ENCODE assay signal across 11 cellular contexts in the genomic region with DNA sequence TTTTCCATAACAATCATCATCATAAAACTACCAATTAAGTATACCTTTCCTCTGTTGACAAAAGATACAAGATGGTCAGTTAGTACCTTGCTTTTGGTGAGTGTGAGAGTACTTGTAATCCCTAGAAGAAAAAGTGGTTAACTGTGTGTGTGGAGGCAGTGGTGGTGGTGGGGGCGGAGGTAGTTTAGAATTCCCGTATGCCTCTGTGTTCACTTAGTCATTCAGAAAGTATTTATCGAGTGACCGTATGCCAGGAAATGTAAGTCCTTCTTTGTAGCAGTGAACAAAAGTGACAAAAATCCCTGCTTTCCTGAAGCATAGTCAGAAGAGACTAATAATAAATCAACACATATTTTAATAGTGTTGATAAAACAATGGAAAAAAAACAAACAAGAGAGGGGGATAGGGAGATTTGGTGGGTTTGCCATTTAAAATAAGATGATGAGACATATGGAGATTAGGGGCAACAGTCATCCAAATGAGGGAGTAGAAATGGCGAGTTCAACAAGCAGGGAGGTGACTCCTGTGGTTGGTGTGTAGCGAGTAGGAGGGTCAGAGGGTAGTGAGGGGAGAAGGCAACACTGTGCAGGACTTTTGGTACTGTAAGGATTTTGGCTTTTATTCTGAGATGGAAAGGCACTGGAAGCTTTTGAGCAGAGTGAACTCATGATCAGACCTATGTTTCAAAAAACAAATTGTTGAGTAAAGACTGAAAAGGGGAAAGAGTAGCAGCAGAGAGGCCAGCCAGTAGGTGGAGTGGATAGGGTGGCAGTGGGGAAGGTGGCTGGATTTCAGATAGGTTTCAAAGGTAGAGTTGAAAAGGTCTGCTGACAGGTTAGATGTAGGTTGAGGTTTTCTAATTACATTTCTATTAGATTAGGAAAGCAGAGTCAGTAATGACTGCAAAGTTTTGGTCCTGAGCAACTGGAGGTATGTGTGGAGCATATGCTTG. TPM values are rescaled to one million over a fixed set of nuclear protein-coding genes. Genes with fewer than 3 reads are reported as not detected.
DNase-seq lines count a peak whose midpoint lies in the region; ATAC-seq and TF ChIP-seq lines count a peak whose summit lies in the region.
"Had no signal": no experiment of that assay in that cellular context is flagged by ENCODE, and none has a peak within 500 bp of the region (broad histone marks: within the 10 kb centered on the region; RNA-seq: fewer than 3 reads in every experiment).

No MANE protein-coding gene starts in this region.

- H3K9ac ChIP-seq in SK-N-SH: no peak overlapping the region

- peaks cover 43% of the 10 kb centered on the region for H3K4me1 ChIP-seq in ACC112 (ENCODE audit: control insufficient read depth, insufficient read depth, low read length, unreplicated experiment)
- no peaks in the 10 kb centered on the region for H3K4me1 ChIP-seq in SK-N-SH (ENCODE audit: control insufficient read depth in 1 of 2, insufficient read depth in 2 of 2, low read depth in 1 of 2, low read length in 1 of 2)
- no peaks in the 10 kb centered on the region for H3K4me1 ChIP-seq in foreskin keratinocyte

- H2AFZ ChIP-seq in ACC112 (ENCODE audit: low read length, unreplicated experiment): peak overlapping the region; percentile 26
- H2AFZ ChIP-seq in SK-N-SH (ENCODE audit: low read depth): no peak overlapping the region

- no peaks in the 10 kb centered on the region for H3K27me3 ChIP-seq in ACC112 (ENCODE audit: insufficient read depth, low read length)
- no peaks in the 10 kb centered on the region for H3K27me3 ChIP-seq in H7 (ENCODE audit: control insufficient read depth, insufficient read depth, low read length)
- no peaks in the 10 kb centered on the region for H3K27me3 ChIP-seq in SK-N-SH (ENCODE audit: insufficient read depth)
- H3K27me3 ChIP-seq in foreskin keratinocyte: no peaks in the 10 kb centered on the region

- CTCF ChIA-PET in SK-N-SH (lab: Yijun Ruan, JAX): no interaction called here

- H3K79me2 ChIP-seq in ACC112 (ENCODE audit: control insufficient read depth, insufficient read depth, low read length, unreplicated experiment) (no peaks in the 10 kb centered on the region), SK-N-SH (ENCODE audit: insufficient read depth) (no peaks in the 10 kb centered on the region)

- H4K20me1 ChIP-seq in SK-N-SH (ENCODE audit: insufficient read depth): no peaks in the 10 kb centered on the region

- peak overlapping the region; percentile 59 for H3K27ac ChIP-seq in ACC112 (ENCODE audit: low read depth, low read length)
- peak overlapping the region in 1 of 2 experiments; percentile 53; a peak in 1 of 4 replicates for H3K27ac ChIP-seq in SK-N-SH (ENCODE audit: low read depth in 2 of 2, low read length in 1 of 2)
- H3K27ac ChIP-seq in foreskin keratinocyte: no peak overlapping the region

- TF ChIP-seq EP300 in SK-N-SH (IDR thresholded peaks at IDR 0.05; ENCODE audit: borderline replicate concordance in 1 of 2, low read depth in 1 of 2, low read length in 1 of 2): no peak

- peak; percentile 16 for DNase-seq in H7
- DNase-seq in SK-N-SH: no peak
- DNase-seq in foreskin keratinocyte: peak; percentile 17 to 45
- no peak for DNase-seq in cortex of kidney (lab: John Stamatoyannopoulos, UW)
- DNase-seq in GM19240 (ENCODE audit: insufficient read length, low spot score): no peak
- no peak for DNase-seq in NCI-H2171 (lab: John Stamatoyannopoulos, UW)
- no peak for DNase-seq in activated CD4-positive, CD25-positive, alpha-beta regulatory T cell treated with anti-CD3 and anti-CD28 coated beads, Interleukin-2, amount 50 U/mL, for 72 hours
- DNase-seq: foreskin melanocyte, NCI-H1048 had no signal

- no peaks in the 10 kb centered on the region for H3K9me3 ChIP-seq in SK-N-SH

- POLR2A ChIA-PET in SK-N-SH (lab: Yijun Ruan, JAX): no interaction called here

- no peak for TF ChIP-seq CTCF in SK-N-SH (IDR thresholded peaks at IDR 0.05)
- peak; percentile 2 for TF ChIP-seq CTCF in foreskin keratinocyte (conservative IDR thresholded peaks at IDR 0.05)

- no peak for TF ChIP-seq RAD21 in SK-N-SH (IDR thresholded peaks at IDR 0.05; ENCODE audit: low read length)

- no peak overlapping the region for H3K4me2 ChIP-seq in SK-N-SH

- peak; percentile 72 for ATAC-seq in foreskin keratinocyte

- H3K36me3 ChIP-seq in ACC112 (ENCODE audit: insufficient read depth, low read length): peaks cover 7% of the 10 kb centered on the region; the same call in 1 of the 2 replicates
- H3K36me3 ChIP-seq in H7 (replicated peaks; ENCODE audit: control insufficient read depth, insufficient read depth, low read length): peaks cover 2% of the 10 kb centered on the region; the same call in 1 of the 2 replicates
- peaks cover 17 to 20% of the 10 kb centered on the region in 2 experiments for H3K36me3 ChIP-seq in SK-N-SH (replicated peaks in 1 of 2; ENCODE audit: control insufficient read depth in 1 of 2, insufficient read depth in 2 of 2, low read length in 1 of 2)

- 68% methylated on average over 6 of the region's 6 CpGs for WGBS in SK-N-SH (ENCODE audit: low lambda C conversion rate)

- H3K9me2 ChIP-seq in SK-N-SH: no peaks in the 10 kb centered on the region

- peaks cover 1% of the 10 kb centered on the region for H3F3A ChIP-seq in SK-N-SH (replicated peaks; ENCODE audit: insufficient read depth)

- H3K4me3 ChIP-seq in ACC112 (ENCODE audit: low read depth, low read length): peak overlapping the region; percentile 46; the same call in 1 of the 2 replicates
- no peak overlapping the region for H3K4me3 ChIP-seq in H7 (ENCODE audit: insufficient read depth, low read depth, low read length)
- H3K4me3 ChIP-seq in SK-N-SH (ENCODE audit: low read depth in 2 of 2, low read length in 1 of 2): no peak overlapping the region

TF ChIP-seq in SK-N-SH, 30 proteins besides CTCF, POLR2A, EP300 and RAD21:
- TF ChIP-seq JUND (IDR thresholded peaks at IDR 0.05): peak; percentile 38
- peak; percentile 47; the same call in 1 of the 2 replicates for TF ChIP-seq NFIC (IDR thresholded peaks at IDR 0.05; ENCODE audit: borderline replicate concordance)
- TF ChIP-seq TCF12 (IDR thresholded peaks at IDR 0.05): peak; percentile 7; the same call in 1 of the 2 replicates
- TF ChIP-seq SIN3A (IDR thresholded peaks at IDR 0.05; ENCODE audit: borderline replicate concordance, low read depth, low read length): no peak
- no peak for TF ChIP-seq MXI1 (IDR thresholded peaks at IDR 0.05; ENCODE audit: low read depth, low read length)
- TF ChIP-seq FOSL2 (IDR thresholded peaks at IDR 0.05; ENCODE audit: borderline replicate concordance, low read depth): peak; percentile 29; the same call in 1 of the 2 replicates

RNA-seq across cellular contexts. Expression of a gene that starts 40.3 kb away (rescaled TPM):
- 0.03 TPM in 1 of 2 replicates, not detected in the other for total RNA-seq in H7 (2014; rRNA removed; shearing (Covaris generic))
- polyA plus RNA-seq in SK-N-SH (2012; rRNA removed) (0.02 TPM in 1 of 2 replicates, not detected in the other), foreskin keratinocyte (not detected in 2 replicates)
- polyA plus RNA-seq in SK-N-SH (2012; cell fraction: cytosol; rRNA removed): 0.01 and 0.03 TPM in 2 replicates
- polyA plus RNA-seq in SK-N-SH (2012; cell fraction: nucleus; rRNA removed): 0.01 TPM in 1 of 2 replicates, not detected in the other
- not detected in 2 replicates for total RNA-seq in foreskin keratinocyte
- polyA plus RNA-seq: CD14-positive monocyte had no signal

Comparison
In these comparisons a context has a peak if more than half of its experiments do, and no peak if none do; other contexts are left out.
1. DNase-seq: peak in H7 (single experiment) and foreskin keratinocyte (2 of 2); none in SK-N-SH (single experiment), cortex of kidney (single experiment), GM19240 (single experiment), NCI-H2171 (single experiment) and activated CD4-positive, CD25-positive, alpha-beta regulatory T cell treated with anti-CD3 and anti-CD28 coated beads, Interleukin-2, amount 50 U/mL, for 72 hours (single experiment).